ENCODE assay signal across 20 cellular contexts in the genomic region with DNA sequence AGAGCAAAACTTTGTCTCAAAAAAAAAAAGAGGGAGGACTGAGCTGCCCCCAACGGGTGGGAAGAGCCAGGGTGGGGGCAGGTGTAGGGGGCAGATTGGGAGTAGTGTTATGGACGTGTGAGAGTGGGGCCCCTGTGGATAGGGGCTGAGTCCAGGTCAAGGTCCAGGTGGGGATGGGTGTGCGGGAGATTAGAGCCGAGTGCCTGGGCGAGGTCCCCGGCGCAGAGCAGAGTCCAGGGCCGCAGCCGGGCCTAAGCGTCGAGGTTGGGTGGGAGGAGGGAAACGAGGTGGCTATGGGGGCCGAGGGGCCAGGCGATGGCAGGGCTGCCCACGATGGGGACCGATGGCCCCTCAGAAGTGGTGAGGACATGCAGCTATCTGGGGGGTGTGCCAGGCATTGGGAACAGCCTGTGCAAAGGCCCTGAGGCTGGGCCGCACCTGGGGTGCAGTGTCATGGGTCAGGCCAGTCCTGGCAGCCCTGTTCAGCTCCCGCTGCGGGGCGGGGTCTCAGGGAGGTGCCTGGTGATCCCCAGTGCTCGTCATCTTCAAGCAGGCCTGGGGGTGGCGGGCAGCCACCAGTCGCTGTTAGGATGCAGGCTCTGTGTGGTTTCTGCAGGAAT. TPM values are rescaled to one million over a fixed set of nuclear protein-coding genes. Genes with fewer than 3 reads are reported as not detected.
DNase-seq lines count a peak whose midpoint lies in the region; ATAC-seq, FAIRE-seq and TF ChIP-seq lines count a peak whose summit lies in the region.
"Had no signal": no experiment of that assay in that cellular context is flagged by ENCODE, and none has a peak within 500 bp of the region (broad histone marks: within the 10 kb centered on the region; RNA-seq: fewer than 3 reads in every experiment).

No MANE protein-coding gene starts in this region.

- H3K4me1 ChIP-seq in HEK293 (ENCODE audit: control insufficient read depth, insufficient read depth, low read length) (no peaks in the 10 kb centered on the region), HepG2 (ENCODE audit: insufficient read depth, low read length) (peaks cover 48% of the 10 kb centered on the region), small intestine (ENCODE audit: control insufficient read depth in 2 of 2, insufficient read depth in 1 of 2, low read depth in 1 of 2, low read length in 1 of 2) (no peaks in the 10 kb centered on the region)

- H3K9me3 Mint-ChIP-seq in WTC11 (peaks cover 2% of the 10 kb centered on the region; the same call in 1 of the 2 replicates), glutamatergic neuron (ENCODE audit: unreplicated experiment) (peaks cover 37% of the 10 kb centered on the region)

- H3K27ac Mint-ChIP-seq in WTC11 = no peak overlapping the region
- H3K27ac Mint-ChIP-seq in glutamatergic neuron (ENCODE audit: unreplicated experiment) = no peak overlapping the region

- H3K9me3 ChIP-seq in HEK293 (ENCODE audit: control insufficient read depth, insufficient read depth, low read depth, low read length) = no peaks in the 10 kb centered on the region
- H3K9me3 ChIP-seq in HepG2 (ENCODE audit: low read length) = no peaks in the 10 kb centered on the region
- H3K9me3 ChIP-seq in small intestine (ENCODE audit: control insufficient read depth, low read depth) = no peaks in the 10 kb centered on the region

- peak; percentile 46 to 63; a peak in 3 of 4 replicates for TF ChIP-seq POLR2A in HepG2 (IDR thresholded peaks at IDR 0.05; ENCODE audit: insufficient read depth in 1 of 2, low read depth in 2 of 2, low read length in 2 of 2)

- H2AFZ ChIP-seq in HepG2 (ENCODE audit: low read length) = no peak overlapping the region

- 7% methylated on average over 14 of the region's 23 CpGs for WGBS in HepG2 (ENCODE audit: low lambda C conversion rate)
- 13 to 64% (median 33%) methylated on average over 20 to 23 of the region's 23 CpGs for WGBS in small intestine, 3 donors

- DNase-seq in WTC11 (ENCODE audit: low spot score) = no peak
- peak; percentile 88 for DNase-seq in HepG2 (ENCODE audit: low spot score)
- DNase-seq in small intestine = peak; percentile 98
- DNase-seq in T1000 (lab: John Stamatoyannopoulos, UW) = no peak
- no peak for DNase-seq in glutamatergic neuron
- DNase-seq: GDM1, NCI-H2029, NCI-H226, NCI-H510A treated with DMSO at 0.1 percent for 48 hours, SHP77 had no signal

- no peak overlapping the region for H3K27ac ChIP-seq in HEK293 (ENCODE audit: extremely low read depth, low read depth, low read length)
- H3K27ac ChIP-seq in HepG2 (ENCODE audit: extremely low read length, insufficient read depth, low read length) = peak overlapping the region; percentile 88
- peak overlapping the region; percentile 95 to 98 for H3K27ac ChIP-seq in small intestine (ENCODE audit: low read depth in 1 of 2, low read length in 1 of 2)
- H3K27ac ChIP-seq: C4-2B, SK-N-MC had no signal

- H3K27me3 Mint-ChIP-seq in WTC11 (ENCODE audit: low read depth) (no peaks in the 10 kb centered on the region), glutamatergic neuron (ENCODE audit: unreplicated experiment) (peaks cover 29% of the 10 kb centered on the region)

- peak; percentile 84 to 91; a peak in 3 of 4 replicates for TF ChIP-seq EP300 in HepG2 (IDR thresholded peaks at IDR 0.05; ENCODE audit: low read depth in 2 of 2, low read length in 2 of 2)
- TF ChIP-seq EP300 in HepG2 (CRISPR knock-in tag; IDR thresholded peaks at IDR 0.05; ENCODE audit: borderline replicate concordance) = peak; percentile 91

- H3K4me2 ChIP-seq in HepG2 (ENCODE audit: low read depth, low read length) = peak overlapping the region; percentile 47

- FAIRE-seq in HepG2 (lab: Jason Lieb, UNC) = peak; percentile 89
- FAIRE-seq in small intestine (lab: Jason Lieb, UNC) = no peak
- FAIRE-seq: D721Med, H1 had no signal

- POLR2A ChIA-PET in HEK293 (lab: Yijun Ruan, JAX) (no interaction called here), WTC11 (lab: Charles Lee) (no interaction called here), HepG2 (lab: Yijun Ruan, JAX) (interaction anchor here (0.7 to 5.3 kb wide), 15 partner anchors 13 to 240 kb away, joined by 3 to 81 read pairs (median 7); a partner anchor contains a TSS)

- CTCF ChIA-PET in HEK293 (lab: Yijun Ruan, JAX) = interaction anchor here (0.7 to 1.1 kb wide), 4 partner anchors 14 to 218 kb away, joined by 3 to 5 read pairs (median 3); no protein-coding TSS in a partner anchor
- CTCF ChIA-PET in WTC11 (lab: Charles Lee) = no interaction called here
- CTCF ChIA-PET in HepG2 (lab: Yijun Ruan, JAX; ENCODE audit: low intra/inter-chr PET ratio, low total read pairs) = interaction anchor here (1.7 kb wide), 1 partner anchor 74 kb away, joined by 3 read pairs; no protein-coding TSS in a partner anchor

- H3K4me3 Mint-ChIP-seq in WTC11 (no peak overlapping the region), glutamatergic neuron (ENCODE audit: unreplicated experiment) (no peak overlapping the region)

- peak overlapping the region; percentile 47 for H3K9ac ChIP-seq in HepG2 (ENCODE audit: insufficient read depth, low read depth, low read length)

- intact Hi-C loops in HepG2 (cut with micrococcal nuclease; ENCODE audit: unreplicated experiment) = loop anchor here (2.0 kb wide), 1 partner anchor 14 kb away; no protein-coding TSS in a partner anchor

- TF ChIP-seq CTCF in HEK293 (tag by site-specific recombination; IDR thresholded peaks at IDR 0.05) (no peak), WTC11 (IDR thresholded peaks at IDR 0.05) (no peak), HepG2 (CRISPR knock-in tag; IDR thresholded peaks at IDR 0.05) (peak; percentile 29; the same call in 1 of the 2 replicates), glutamatergic neuron (IDR thresholded peaks at IDR 0.05; ENCODE audit: partially characterized antibody, unreplicated experiment) (no peak)

- in situ Hi-C loops in HepG2 (cut with HindIII; ENCODE audit: extremely low pct_ligation_motif_present, low pct_unique_long_range_greater_than_20kb) = loop anchor here (10.0 kb wide), 1 partner anchor 154 kb away; a partner anchor contains a TSS

- no peaks in the 10 kb centered on the region for H4K20me1 ChIP-seq in HepG2 (ENCODE audit: insufficient read depth, low read length)

- no peak overlapping the region for H3K4me3 ChIP-seq in HEK293 (ENCODE audit: low read depth, low read length)
- H3K4me3 ChIP-seq in HepG2 (replicated peaks in 1 of 3; ENCODE audit: insufficient read depth in 1 of 3, low read depth in 2 of 3, low read length in 3 of 3) = peak overlapping the region in 1 of 3 experiments; percentile 45; a peak in 2 of 6 replicates
- no peak overlapping the region for H3K4me3 ChIP-seq in small intestine (ENCODE audit: low read depth in 1 of 2, low read length in 2 of 2)
- H3K4me3 ChIP-seq: SK-N-MC had no signal

- H3K4me1 Mint-ChIP-seq in WTC11 = no peaks in the 10 kb centered on the region
- peaks cover 2% of the 10 kb centered on the region for H3K4me1 Mint-ChIP-seq in glutamatergic neuron (ENCODE audit: low read depth, unreplicated experiment)

- H3K79me2 ChIP-seq in HepG2 (ENCODE audit: insufficient read depth, low read length) = no peaks in the 10 kb centered on the region

- ATAC-seq in WTC11 (no peak), HepG2 (peak; percentile 71), GM19463 (IDR thresholded peaks at IDR 0.05; ENCODE audit: unreplicated experiment) (no peak), HG03378 (IDR thresholded peaks at IDR 0.05; ENCODE audit: unreplicated experiment) (no peak)

- H3K36me3 ChIP-seq in HEK293 (ENCODE audit: control insufficient read depth in 2 of 2, insufficient read depth in 1 of 2, low read length in 2 of 2) = peaks cover 0 to 15% of the 10 kb centered on the region in 2 experiments; a peak in 2 of 3 replicates
- H3K36me3 ChIP-seq in HepG2 (replicated peaks in 1 of 2; ENCODE audit: control insufficient read depth in 1 of 2, insufficient read depth in 2 of 2, low read length in 2 of 2) = no peaks in the 10 kb centered on the region
- no peaks in the 10 kb centered on the region for H3K36me3 ChIP-seq in small intestine (ENCODE audit: control insufficient read depth in 2 of 2, insufficient read depth in 2 of 2, low read length in 2 of 2)

- H3K36me3 Mint-ChIP-seq in WTC11 (peaks cover 2% of the 10 kb centered on the region; the same call in 1 of the 2 replicates), glutamatergic neuron (ENCODE audit: unreplicated experiment) (no peaks in the 10 kb centered on the region)

- BruUV-seq in HepG2 (replicated peaks; lab: Mats Ljungman, UMichigan) = TSS peak; percentile 39

- H3K27me3 ChIP-seq in HepG2 (ENCODE audit: control insufficient read depth in 1 of 2, insufficient read depth in 2 of 2, low read length in 2 of 2) (no peaks in the 10 kb centered on the region), small intestine (ENCODE audit: control insufficient read depth in 2 of 2, insufficient read depth in 2 of 2, low read length in 2 of 2) (no peaks in the 10 kb centered on the region)

- peak; percentile 72 for TF ChIP-seq RAD21 in HepG2 (CRISPR knock-in tag; IDR thresholded peaks at IDR 0.05)

RNA-seq across cellular contexts. Expression of a gene that starts 12.3 kb away (rescaled TPM):
- total RNA-seq in WTC11 (2021) = 0.66 to 0.78 TPM (median 0.70 TPM) in 3 replicates
- total RNA-seq in HepG2 (2016; rRNA removed; fragmentation: Illumina TruSeq; extraction: Trizol) = 1.1 and 1.3 TPM in 2 replicates
- 0.30 and 0.35 TPM in 2 replicates for total RNA-seq in HepG2 (2016; cell fraction: cytosol; rRNA removed; fragmentation: Illumina TruSeq; extraction: Trizol; ENCODE audit: low read depth)
- 0.77 and 1.3 TPM in 2 replicates for total RNA-seq in HepG2 (2016; cell fraction: insoluble cytoplasmic fraction; rRNA removed; fragmentation: Illumina TruSeq; extraction: Trizol)
- total RNA-seq in HepG2 (2016; cell fraction: membrane; rRNA removed; fragmentation: Illumina TruSeq; extraction: Trizol) = 0.77 and 0.96 TPM in 2 replicates
- total RNA-seq in HepG2 (2016; cell fraction: nucleus; rRNA removed; fragmentation: Illumina TruSeq; extraction: Trizol) = 0.78 and 0.99 TPM in 2 replicates
- 0.67 and 0.71 TPM in 2 replicates for polyA plus RNA-seq in HepG2 (2011; rRNA removed)
- polyA plus RNA-seq in HepG2 (2011; cell fraction: cytosol; rRNA removed) = 0.53 and 0.71 TPM in 2 replicates
- 0.81 and 0.85 TPM in 2 replicates for polyA plus RNA-seq in HepG2 (2011; cell fraction: nucleus; rRNA removed)
- polyA plus RNA-seq in HepG2 (2012) = 2.1 and 3.1 TPM in 2 replicates
- polyA plus RNA-seq in HepG2 (2016; cell fraction: cytosol; fragmentation: Illumina TruSeq; extraction: Trizol; ENCODE audit: low read depth) = 0.23 and 0.32 TPM in 2 replicates
- 1.2 and 1.5 TPM in 2 replicates for polyA plus RNA-seq in HepG2 (2016; cell fraction: insoluble cytoplasmic fraction; fragmentation: Illumina TruSeq; extraction: Trizol; ENCODE audit: low read depth)
- 0.40 and 0.79 TPM in 2 replicates for polyA plus RNA-seq in HepG2 (2016; cell fraction: membrane; fragmentation: Illumina TruSeq; extraction: Trizol; ENCODE audit: low read depth)
- polyA plus RNA-seq in HepG2 (2016; cell fraction: nucleus; fragmentation: Illumina TruSeq; extraction: Trizol; ENCODE audit: insufficient read depth, low read depth) = 1.2 and 1.6 TPM in 2 replicates
- 1.2 and 37.0 TPM in 2 replicates for polyA minus RNA-seq in HepG2 (2011; rRNA and poly(A)+ RNA removed; ENCODE audit: low replicate concordance)
- 0.62 and 0.99 TPM in 2 replicates for polyA minus RNA-seq in HepG2 (2011; cell fraction: cytosol; rRNA and poly(A)+ RNA removed)
- 0.37 and 0.39 TPM in 2 replicates for polyA minus RNA-seq in HepG2 (2011; cell fraction: nucleus; rRNA and poly(A)+ RNA removed)
- polyA plus RNA-seq in small intestine = 100 to 1,000 TPM; 189 to 644 (median 550) TPM
- 1.1 TPM for total RNA-seq in glutamatergic neuron (ENCODE audit: unreplicated experiment)
- total RNA-seq: RPMI7951 had no signal

RNA-seq across cellular contexts. Expression of a gene that starts 29.9 kb away (rescaled TPM):
- 17.7 to 25.6 TPM (median 22.1 TPM) in 3 replicates for total RNA-seq in WTC11 (2021)
- 9.7 and 10.8 TPM in 2 replicates for total RNA-seq in HepG2 (2016; rRNA removed; fragmentation: Illumina TruSeq; extraction: Trizol)
- total RNA-seq in HepG2 (2016; cell fraction: cytosol; rRNA removed; fragmentation: Illumina TruSeq; extraction: Trizol; ENCODE audit: low read depth) = 8.3 and 10.1 TPM in 2 replicates
- 6.4 and 11.8 TPM in 2 replicates for total RNA-seq in HepG2 (2016; cell fraction: insoluble cytoplasmic fraction; rRNA removed; fragmentation: Illumina TruSeq; extraction: Trizol)
- total RNA-seq in HepG2 (2016; cell fraction: membrane; rRNA removed; fragmentation: Illumina TruSeq; extraction: Trizol) = 16.6 and 19.9 TPM in 2 replicates
- 6.7 and 6.9 TPM in 2 replicates for total RNA-seq in HepG2 (2016; cell fraction: nucleus; rRNA removed; fragmentation: Illumina TruSeq; extraction: Trizol)
- polyA plus RNA-seq in HepG2 (2011; rRNA removed) = 4.0 and 5.4 TPM in 2 replicates
- polyA plus RNA-seq in HepG2 (2011; cell fraction: cytosol; rRNA removed) = 3.7 and 4.7 TPM in 2 replicates
- polyA plus RNA-seq in HepG2 (2011; cell fraction: nucleus; rRNA removed) = 6.0 and 7.8 TPM in 2 replicates
- polyA plus RNA-seq in HepG2 (2012) = 12.4 and 19.1 TPM in 2 replicates
- polyA plus RNA-seq in HepG2 (2016; cell fraction: cytosol; fragmentation: Illumina TruSeq; extraction: Trizol; ENCODE audit: low read depth) = 9.4 and 11.9 TPM in 2 replicates
- polyA plus RNA-seq in HepG2 (2016; cell fraction: insoluble cytoplasmic fraction; fragmentation: Illumina TruSeq; extraction: Trizol; ENCODE audit: low read depth) = 15.1 and 19.3 TPM in 2 replicates
- 19.1 and 21.1 TPM in 2 replicates for polyA plus RNA-seq in HepG2 (2016; cell fraction: membrane; fragmentation: Illumina TruSeq; extraction: Trizol; ENCODE audit: low read depth)
- polyA plus RNA-seq in HepG2 (2016; cell fraction: nucleus; fragmentation: Illumina TruSeq; extraction: Trizol; ENCODE audit: insufficient read depth, low read depth) = 18.9 and 19.6 TPM in 2 replicates
- 1.1 and 5.2 TPM in 2 replicates for polyA minus RNA-seq in HepG2 (2011; rRNA and poly(A)+ RNA removed; ENCODE audit: low replicate concordance)
- polyA minus RNA-seq in HepG2 (2011; cell fraction: cytosol; rRNA and poly(A)+ RNA removed) = 5.4 and 5.6 TPM in 2 replicates
- 2.2 TPM in 2 replicates for polyA minus RNA-seq in HepG2 (2011; cell fraction: nucleus; rRNA and poly(A)+ RNA removed)
- 10 to 100 TPM; 17.9 to 37.6 (median 32.6) TPM for polyA plus RNA-seq in small intestine
- 349 TPM for total RNA-seq in glutamatergic neuron (ENCODE audit: unreplicated experiment)
- total RNA-seq: RPMI7951 had no signal

RNA-seq across cellular contexts. Expression of a gene that starts 43.4 kb away (rescaled TPM):
- not detected in 3 replicates for total RNA-seq in WTC11 (2021)
- not detected in 2 replicates for total RNA-seq in HepG2 (2016; rRNA removed; fragmentation: Illumina TruSeq; extraction: Trizol)
- total RNA-seq in HepG2 (2016; cell fraction: cytosol; rRNA removed; fragmentation: Illumina TruSeq; extraction: Trizol; ENCODE audit: low read depth) = not detected in 2 replicates
- total RNA-seq in HepG2 (2016; cell fraction: insoluble cytoplasmic fraction; rRNA removed; fragmentation: Illumina TruSeq; extraction: Trizol) = not detected in 2 replicates
- not detected in 2 replicates for total RNA-seq in HepG2 (2016; cell fraction: membrane; rRNA removed; fragmentation: Illumina TruSeq; extraction: Trizol)
- not detected in 2 replicates for total RNA-seq in HepG2 (2016; cell fraction: nucleus; rRNA removed; fragmentation: Illumina TruSeq; extraction: Trizol)
- polyA plus RNA-seq in HepG2 (2011; rRNA removed) = 0.12 and 0.20 TPM in 2 replicates
- 0.10 and 0.20 TPM in 2 replicates for polyA plus RNA-seq in HepG2 (2011; cell fraction: cytosol; rRNA removed)
- not detected in 2 replicates for polyA plus RNA-seq in HepG2 (2011; cell fraction: nucleus; rRNA removed)
- 0.13 and 0.16 TPM in 2 replicates for polyA plus RNA-seq in HepG2 (2012)
- polyA plus RNA-seq in HepG2 (2016; cell fraction: cytosol; fragmentation: Illumina TruSeq; extraction: Trizol; ENCODE audit: low read depth) = not detected in 2 replicates
- polyA plus RNA-seq in HepG2 (2016; cell fraction: insoluble cytoplasmic fraction; fragmentation: Illumina TruSeq; extraction: Trizol; ENCODE audit: low read depth) = not detected in 2 replicates
- not detected in 2 replicates for polyA plus RNA-seq in HepG2 (2016; cell fraction: membrane; fragmentation: Illumina TruSeq; extraction: Trizol; ENCODE audit: low read depth)
- not detected in 2 replicates for polyA plus RNA-seq in HepG2 (2016; cell fraction: nucleus; fragmentation: Illumina TruSeq; extraction: Trizol; ENCODE audit: insufficient read depth, low read depth)
- polyA minus RNA-seq in HepG2 (2011; rRNA and poly(A)+ RNA removed; ENCODE audit: low replicate concordance) = not detected in 2 replicates
- not detected in 2 replicates for polyA minus RNA-seq in HepG2 (2011; cell fraction: cytosol; rRNA and poly(A)+ RNA removed)
- polyA minus RNA-seq in HepG2 (2011; cell fraction: nucleus; rRNA and poly(A)+ RNA removed) = not detected in 2 replicates
- polyA plus RNA-seq in small intestine = not detected
- total RNA-seq in glutamatergic neuron (ENCODE audit: unreplicated experiment) = 0.78 TPM
- total RNA-seq: A172, H1, RPMI7951 had no signal
- polyA plus RNA-seq: AG04450, H1 had no signal

RNA-seq across cellular contexts. Expression of a gene that starts 58.6 kb away (rescaled TPM):
- total RNA-seq in WTC11 (2021) (663 to 692 TPM (median 680 TPM) in 3 replicates), HepG2 (2016; rRNA removed; fragmentation: Illumina TruSeq; extraction: Trizol) (188 and 195 TPM in 2 replicates), glutamatergic neuron (ENCODE audit: unreplicated experiment) (244 TPM)
- total RNA-seq in HepG2 (2016; cell fraction: cytosol; rRNA removed; fragmentation: Illumina TruSeq; extraction: Trizol; ENCODE audit: low read depth) = 49.8 and 51.1 TPM in 2 replicates
- 161 and 198 TPM in 2 replicates for total RNA-seq in HepG2 (2016; cell fraction: insoluble cytoplasmic fraction; rRNA removed; fragmentation: Illumina TruSeq; extraction: Trizol)
- total RNA-seq in HepG2 (2016; cell fraction: membrane; rRNA removed; fragmentation: Illumina TruSeq; extraction: Trizol) = 106 and 109 TPM in 2 replicates
- total RNA-seq in HepG2 (2016; cell fraction: nucleus; rRNA removed; fragmentation: Illumina TruSeq; extraction: Trizol) = 117 and 125 TPM in 2 replicates
- polyA plus RNA-seq in HepG2 (2011; rRNA removed) (288 and 314 TPM in 2 replicates), small intestine (100 to 1,000 TPM; 109 to 149 (median 131) TPM)
- polyA plus RNA-seq in HepG2 (2011; cell fraction: cytosol; rRNA removed) = 80.5 and 107 TPM in 2 replicates
- polyA plus RNA-seq in HepG2 (2011; cell fraction: nucleus; rRNA removed) = 339 and 475 TPM in 2 replicates
- polyA plus RNA-seq in HepG2 (2012) = 291 and 347 TPM in 2 replicates
- polyA plus RNA-seq in HepG2 (2016; cell fraction: cytosol; fragmentation: Illumina TruSeq; extraction: Trizol; ENCODE audit: low read depth) = 51.1 and 55.1 TPM in 2 replicates
- 208 and 235 TPM in 2 replicates for polyA plus RNA-seq in HepG2 (2016; cell fraction: insoluble cytoplasmic fraction; fragmentation: Illumina TruSeq; extraction: Trizol; ENCODE audit: low read depth)
- polyA plus RNA-seq in HepG2 (2016; cell fraction: membrane; fragmentation: Illumina TruSeq; extraction: Trizol; ENCODE audit: low read depth) = 112 TPM in 2 replicates
- 264 and 280 TPM in 2 replicates for polyA plus RNA-seq in HepG2 (2016; cell fraction: nucleus; fragmentation: Illumina TruSeq; extraction: Trizol; ENCODE audit: insufficient read depth, low read depth)
- 302 and 434 TPM in 2 replicates for polyA minus RNA-seq in HepG2 (2011; rRNA and poly(A)+ RNA removed; ENCODE audit: low replicate concordance)
- 155 and 182 TPM in 2 replicates for polyA minus RNA-seq in HepG2 (2011; cell fraction: cytosol; rRNA and poly(A)+ RNA removed)
- polyA minus RNA-seq in HepG2 (2011; cell fraction: nucleus; rRNA and poly(A)+ RNA removed) = 142 and 164 TPM in 2 replicates

Comparison
In these comparisons a context has a peak if more than half of its experiments do, and no peak if none do; other contexts are left out.
1. DNase-seq: peak in HepG2 (single experiment) and small intestine (single experiment); none in WTC11 (single experiment), T1000 (single experiment) and glutamatergic neuron (single experiment).
2. RNA of a gene that starts 29.9 kb away (total RNA-seq): 349 TPM in glutamatergic neuron (single experiment); 17.7 to 25.6 TPM in WTC11 and 6.4 to 19.9 TPM in HepG2; every median in the first group is over 10 times any median in the second.